Comparison of ENCODE assay signal across 1 cellular context in genomic region chr10:106401161-106401560, GRCh38.
TF ChIP-seq lines count a peak whose summit lies in the region.

No MANE protein-coding gene starts in this region.

TF ChIP-seq in GM23338, 12 proteins besides CTCF, POLR2A, EP300 and RAD21 (continued from another document):
- TF ChIP-seq ZNF462 (CRISPR knock-in tag; IDR thresholded peaks at IDR 0.05) (no peak), EZH2 (IDR thresholded peaks at IDR 0.05; ENCODE audit: low read depth, unreplicated experiment) (no peak), JUNB (IDR thresholded peaks at IDR 0.05; ENCODE audit: unreplicated experiment) (no peak)
